Comparison of ENCODE assay signal across 15 cellular contexts in genomic region chr3:30343861-30344260, GRCh38.
"Had no signal": no experiment of that assay in that cellular context is flagged by ENCODE, and none has a peak within 500 bp of the region (broad histone marks: within the 10 kb centered on the region; RNA-seq: fewer than 3 reads in every experiment).

No MANE protein-coding gene starts in this region.

- H3K4me3 ChIP-seq: dorsolateral prefrontal cortex, heart left ventricle, lower lobe of right lung, tibial artery, uterus had no signal

- H3K4me1 ChIP-seq: parathyroid adenoma, uterus had no signal

- H3K36me3 ChIP-seq: heart left ventricle, lower lobe of right lung, tibial artery, uterus had no signal

- H3K27ac ChIP-seq: dorsolateral prefrontal cortex, lower lobe of right lung, parathyroid adenoma had no signal

- FAIRE-seq: frontal cortex, small intestine had no signal

- H3K27me3 ChIP-seq: dorsolateral prefrontal cortex, heart left ventricle, tibial artery, uterus had no signal

- H3K79me2 ChIP-seq: parathyroid adenoma had no signal

- H3K27ac Mint-ChIP-seq: activated naive CD8-positive, alpha-beta T cell; naive B cell had no signal

- ATAC-seq: activated CD4-positive, CD25-positive, alpha-beta regulatory T cell treated with anti-CD3 and anti-CD28 coated beads, Interleukin-2, amount 50 U/mL, for 24 hours had no signal

- H2AFZ ChIP-seq: parathyroid adenoma had no signal

- DNase-seq: activated effector memory CD4-positive, alpha-beta T cell treated with anti-CD3 and anti-CD28 coated beads, Interleukin-2, amount 50 U/mL, for 16 hours; activated T-cell treated with anti-CD3 and anti-CD28 coated beads, Interleukin-2, amount 50 U/mL, for 1 hour; amygdala; dorsolateral prefrontal cortex; kidney; lower lobe of right lung; naive B cell; small intestine; tibial artery; uterus had no signal

- H3K4me1 Mint-ChIP-seq: naive B cell had no signal

- H3K36me3 Mint-ChIP-seq: naive B cell had no signal

- H3K4me3 Mint-ChIP-seq: activated naive CD8-positive, alpha-beta T cell; naive B cell had no signal

- H3K9ac ChIP-seq: parathyroid adenoma had no signal

- H3K27me3 Mint-ChIP-seq: activated naive CD8-positive, alpha-beta T cell; naive B cell had no signal

- H3K9me3 ChIP-seq: heart left ventricle, lower lobe of right lung, tibial artery, uterus had no signal
